Comparison of ENCODE assay signal across 37 cellular contexts in genomic region chr3:132064114-132064513, GRCh38. TPM values are rescaled to one million over a fixed set of nuclear protein-coding genes. Genes with fewer than 3 reads are reported as not detected.
"Had no signal": no experiment of that assay in that cellular context is flagged by ENCODE, and none has a peak within 500 bp of the region (broad histone marks: within the 10 kb centered on the region; RNA-seq: fewer than 3 reads in every experiment).

No MANE protein-coding gene starts in this region.

- H3K4me3 ChIP-seq: ascending aorta, cardiac muscle cell, colonic mucosa, gastroesophageal sphincter, left lung, lower lobe of right lung, psoas muscle, sigmoid colon, upper lobe of right lung had no signal

- H3K36me3 ChIP-seq: ascending aorta, cardiac muscle cell, colonic mucosa, gastroesophageal sphincter, left lung, lower lobe of right lung, sigmoid colon, upper lobe of right lung, WERI-Rb-1 had no signal

- H3K4me3 Mint-ChIP-seq: activated CD4-positive, alpha-beta memory T cell treated with anti-CD3 and anti-CD28 coated beads for 36 hours; activated CD4-positive, alpha-beta T cell treated with anti-CD3 and anti-CD28 coated beads, Interleukin-2, amount 10 ng/mL, durations not matched to agents 24 days and 14 days; activated naive CD4-positive, alpha-beta T cell treated with anti-CD3 and anti-CD28 coated beads, Interleukin-2, amount 10 ng/mL, durations not matched to agents 7 days and 5 days; activated naive CD8-positive, alpha-beta T cell treated with anti-CD3 and anti-CD28 coated beads, Interleukin-2, amount 10 ng/mL, durations not matched to agents 7 days and 5 days; activated T-helper 1 cell treated with anti-CD3 and anti-CD28 coated beads, Interleukin-12 subunit alpha, Interleukin-12 subunit beta, Interleukin-2, Interleukin-4 antibody, amounts not matched to agents 30 ng/mL and 10 ng/mL and 1 ng/mL, durations not matched to agents 14 hours and 24 hours and 36 hours; brain; effector memory CD8-positive, alpha-beta T cell; nephron; stimulated activated effector memory CD8-positive, alpha-beta T cell treated with anti-CD3 and anti-CD28 coated beads, Interleukin-12 subunit alpha, Interleukin-12 subunit beta, amount 100 ng/mL, for 72 hours; stimulated activated naive CD8-positive, alpha-beta T cell treated with anti-CD3 and anti-CD28 coated beads, Interleukin-15, Interleukin-2, amounts not matched to agents 100 ng/mL and 50 ng/mL, for 24 hours; T-helper 17 cell had no signal

- H3K4me1 ChIP-seq: ascending aorta, colonic mucosa, gastroesophageal sphincter, left lung, lower lobe of right lung, parathyroid adenoma, psoas muscle, sigmoid colon, upper lobe of right lung had no signal

- H3K79me2 ChIP-seq: parathyroid adenoma had no signal

- H3K27ac ChIP-seq: ascending aorta, cardiac muscle cell, colonic mucosa, gastroesophageal sphincter, left lung, lower lobe of right lung, parathyroid adenoma, psoas muscle, sigmoid colon, upper lobe of right lung, WERI-Rb-1 had no signal

- H2AFZ ChIP-seq: parathyroid adenoma had no signal

- H3K9ac ChIP-seq: parathyroid adenoma had no signal

- H3K4me1 Mint-ChIP-seq: activated CD4-positive, alpha-beta T cell treated with anti-CD3 and anti-CD28 coated beads, Interleukin-2, amount 10 ng/mL, durations not matched to agents 24 days and 14 days; activated naive CD4-positive, alpha-beta T cell treated with anti-CD3 and anti-CD28 coated beads, Interleukin-2, amount 10 ng/mL, durations not matched to agents 7 days and 5 days; activated naive CD8-positive, alpha-beta T cell treated with anti-CD3 and anti-CD28 coated beads, Interleukin-2, amount 10 ng/mL, durations not matched to agents 7 days and 5 days; nephron; stimulated activated effector memory CD8-positive, alpha-beta T cell treated with anti-CD3 and anti-CD28 coated beads, Interleukin-12 subunit alpha, Interleukin-12 subunit beta, amount 100 ng/mL, for 72 hours; T-helper 17 cell had no signal

- H3K27ac Mint-ChIP-seq: activated CD4-positive, alpha-beta memory T cell treated with anti-CD3 and anti-CD28 coated beads for 36 hours; activated CD4-positive, alpha-beta T cell treated with anti-CD3 and anti-CD28 coated beads, Interleukin-2, amount 10 ng/mL, durations not matched to agents 24 days and 14 days; activated naive CD4-positive, alpha-beta T cell treated with anti-CD3 and anti-CD28 coated beads, Interleukin-2, amount 10 ng/mL, durations not matched to agents 7 days and 5 days; activated naive CD8-positive, alpha-beta T cell treated with anti-CD3 and anti-CD28 coated beads, Interleukin-2, amount 10 ng/mL, durations not matched to agents 7 days and 5 days; activated T-helper 1 cell treated with anti-CD3 and anti-CD28 coated beads, Interleukin-12 subunit alpha, Interleukin-12 subunit beta, Interleukin-2, Interleukin-4 antibody, amounts not matched to agents 30 ng/mL and 10 ng/mL and 1 ng/mL, durations not matched to agents 14 hours and 24 hours and 36 hours; brain; effector memory CD8-positive, alpha-beta T cell; nephron; stimulated activated effector memory CD8-positive, alpha-beta T cell treated with anti-CD3 and anti-CD28 coated beads, Interleukin-12 subunit alpha, Interleukin-12 subunit beta, amount 100 ng/mL, for 72 hours; stimulated activated naive CD8-positive, alpha-beta T cell treated with anti-CD3 and anti-CD28 coated beads, Interleukin-15, Interleukin-2, amounts not matched to agents 100 ng/mL and 50 ng/mL, for 24 hours; T-helper 17 cell had no signal

- H3K9me3 Mint-ChIP-seq: activated CD4-positive, alpha-beta memory T cell treated with anti-CD3 and anti-CD28 coated beads for 36 hours; activated CD4-positive, alpha-beta T cell treated with anti-CD3 and anti-CD28 coated beads, Interleukin-2, amount 10 ng/mL, durations not matched to agents 24 days and 14 days; activated naive CD4-positive, alpha-beta T cell treated with anti-CD3 and anti-CD28 coated beads, Interleukin-2, amount 10 ng/mL, durations not matched to agents 7 days and 5 days; activated naive CD8-positive, alpha-beta T cell treated with anti-CD3 and anti-CD28 coated beads, Interleukin-2, amount 10 ng/mL, durations not matched to agents 7 days and 5 days; activated T-helper 1 cell treated with anti-CD3 and anti-CD28 coated beads, Interleukin-12 subunit alpha, Interleukin-12 subunit beta, Interleukin-2, Interleukin-4 antibody, amounts not matched to agents 30 ng/mL and 10 ng/mL and 1 ng/mL, durations not matched to agents 14 hours and 24 hours and 36 hours; nephron had no signal

- H3K9me3 ChIP-seq: ascending aorta, colonic mucosa, gastroesophageal sphincter, left lung, lower lobe of right lung, psoas muscle, sigmoid colon, upper lobe of right lung had no signal

- H3K36me3 Mint-ChIP-seq: activated CD4-positive, alpha-beta memory T cell treated with anti-CD3 and anti-CD28 coated beads for 36 hours; activated naive CD4-positive, alpha-beta T cell treated with anti-CD3 and anti-CD28 coated beads, Interleukin-2, amount 10 ng/mL, durations not matched to agents 7 days and 5 days; activated naive CD8-positive, alpha-beta T cell treated with anti-CD3 and anti-CD28 coated beads, Interleukin-2, amount 10 ng/mL, durations not matched to agents 7 days and 5 days; brain; stimulated activated effector memory CD8-positive, alpha-beta T cell treated with anti-CD3 and anti-CD28 coated beads, Interleukin-12 subunit alpha, Interleukin-12 subunit beta, amount 100 ng/mL, for 72 hours had no signal

- H3K27me3 Mint-ChIP-seq: activated CD4-positive, alpha-beta T cell treated with anti-CD3 and anti-CD28 coated beads, Interleukin-2, amount 10 ng/mL, durations not matched to agents 24 days and 14 days; activated naive CD4-positive, alpha-beta T cell treated with anti-CD3 and anti-CD28 coated beads, Interleukin-2, amount 10 ng/mL, durations not matched to agents 7 days and 5 days; effector memory CD8-positive, alpha-beta T cell had no signal

- DNase-seq: activated CD4-positive, alpha-beta memory T cell treated with anti-CD3 and anti-CD28 coated beads for 36 hours; activated CD4-positive, alpha-beta T cell treated with anti-CD3 and anti-CD28 coated beads, Interleukin-2, amount 10 ng/mL, durations not matched to agents 24 days and 14 days; activated CD4-positive, CD25-positive, alpha-beta regulatory T cell treated with anti-CD3 and anti-CD28 coated beads, Interleukin-2, amount 50 U/mL, for 72 hours; activated CD8-positive, alpha-beta memory T cell treated with anti-CD3 and anti-CD28 coated beads, Interleukin-2, amount 50 U/mL, for 4 hours; activated effector memory CD4-positive, alpha-beta T cell treated with anti-CD3 and anti-CD28 coated beads, Interleukin-2, amount 50 U/mL, for 16 hours; activated naive CD4-positive, alpha-beta T cell treated with anti-CD3 and anti-CD28 coated beads, Interleukin-2, amount 10 ng/mL, durations not matched to agents 7 days and 5 days; activated naive CD8-positive, alpha-beta T cell treated with anti-CD3 and anti-CD28 coated beads, Interleukin-2, amount 10 ng/mL, durations not matched to agents 7 days and 5 days; activated T-cell treated with anti-CD3 and anti-CD28 coated beads, Interleukin-2, amount 50 U/mL, for 1 hour; cerebellar nuclear complex; colonic mucosa; effector memory CD8-positive, alpha-beta T cell; hippocampal formation; left lung; lower lobe of right lung; nucleus accumbens; psoas muscle; sigmoid colon; small intestine; stimulated activated CD4-positive, alpha-beta T cell treated with anti-CD3 and anti-CD28 coated beads, Interleukin-4, amount 100 ng/mL, for 24 hours; T-helper 17 cell; T1000; upper lobe of right lung; WERI-Rb-1 had no signal

- ATAC-seq: effector memory CD8-positive, alpha-beta T cell; gastroesophageal sphincter; left lung; lower lobe of right lung; psoas muscle; stimulated activated effector memory CD8-positive, alpha-beta T cell treated with anti-CD3 and anti-CD28 coated beads, Interleukin-12 subunit alpha, Interleukin-12 subunit beta, amount 100 ng/mL, for 72 hours; T-helper 17 cell; upper lobe of right lung had no signal

- H3K27me3 ChIP-seq: ascending aorta, cardiac muscle cell, colonic mucosa, left lung, upper lobe of right lung had no signal

RNA-seq across cellular contexts. Expression of gene CPNE4, which starts 29.3 kb away (rescaled TPM):
- total RNA-seq: activated CD4-positive, alpha-beta memory T cell treated with anti-CD3 and anti-CD28 coated beads for 36 hours; activated CD4-positive, alpha-beta T cell treated with anti-CD3 and anti-CD28 coated beads, Interleukin-2, amount 10 ng/mL, durations not matched to agents 24 days and 14 days; activated CD8-positive, alpha-beta memory T cell treated with anti-CD3 and anti-CD28 coated beads for 36 hours; activated naive CD8-positive, alpha-beta T cell treated with anti-CD3 and anti-CD28 coated beads, Interleukin-2, amount 10 ng/mL, durations not matched to agents 7 days and 5 days; activated T-helper 1 cell treated with anti-CD3 and anti-CD28 coated beads, Interleukin-12 subunit alpha, Interleukin-12 subunit beta, Interleukin-2, Interleukin-4 antibody, amounts not matched to agents 30 ng/mL and 10 ng/mL and 1 ng/mL, durations not matched to agents 14 hours and 24 hours and 36 hours; ascending aorta; dermis microvascular lymphatic vessel endothelial cell; endothelial cell of umbilical vein; fibroblast of villous mesenchyme; gastroesophageal sphincter; psoas muscle; subcutaneous adipose tissue had no signal
